ENCODE assay signal across 11 cellular contexts in the genomic region with DNA sequence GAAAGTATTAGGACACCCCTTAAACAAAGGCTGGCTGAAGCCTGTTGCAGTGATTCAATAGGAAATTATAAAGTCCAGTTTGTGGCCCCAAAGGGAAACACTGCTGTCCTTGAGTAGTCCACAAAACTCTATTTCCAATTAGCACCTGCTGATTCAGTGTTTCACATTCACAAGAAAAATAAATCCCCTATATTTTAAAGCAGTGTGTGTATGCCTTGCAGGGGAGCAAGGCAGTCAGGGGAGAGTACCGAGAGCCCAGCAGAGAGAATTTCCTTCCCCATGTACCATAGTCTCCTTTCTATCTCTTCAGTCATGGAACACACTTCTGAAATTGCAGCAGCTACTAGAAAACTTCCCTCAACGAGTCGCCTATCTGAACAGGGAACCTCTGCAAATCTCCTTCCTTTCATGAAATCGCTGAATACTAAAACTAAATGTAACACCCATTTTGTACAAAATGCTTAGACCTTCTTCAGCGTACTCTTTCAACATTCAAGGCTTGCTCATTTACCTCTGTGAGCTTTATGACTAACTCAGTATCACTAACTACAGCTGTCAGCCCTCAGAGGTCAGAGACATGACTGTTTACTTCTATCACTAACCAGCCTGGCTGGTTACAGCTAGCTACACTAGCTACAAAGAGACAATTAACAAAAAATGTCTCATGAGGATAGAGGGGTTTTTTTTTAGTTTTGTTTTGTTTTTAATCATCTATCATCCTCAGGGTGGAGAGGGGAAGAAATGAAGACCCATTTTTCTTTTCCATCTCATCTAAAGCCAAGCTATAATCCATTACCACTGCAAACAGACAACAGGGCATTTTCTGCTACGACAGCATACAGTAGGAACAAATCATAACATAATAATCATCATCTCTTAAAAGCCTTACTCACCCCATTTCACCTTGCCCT.
DNase-seq lines count a peak whose midpoint lies in the region; ATAC-seq and TF ChIP-seq lines count a peak whose summit lies in the region.
"Had no signal": no experiment of that assay in that cellular context is flagged by ENCODE, and none has a peak within 500 bp of the region (broad histone marks: within the 10 kb centered on the region; RNA-seq: fewer than 3 reads in every experiment).

No MANE protein-coding gene starts in this region.

- no peaks in the 10 kb centered on the region for H3K9me3 ChIP-seq in PC-9 (ENCODE audit: insufficient read depth, low read depth)

- H3K9me2 ChIP-seq in PC-9 (ENCODE audit: insufficient read depth), result no peaks in the 10 kb centered on the region

- H3K27ac Mint-ChIP-seq in activated T-helper 17 cell treated with anti-CD3 and anti-CD28 coated beads, Interleukin-2, amount 50 U/mL, for 72 hours, result no peak overlapping the region
- H3K27ac Mint-ChIP-seq in CD14-positive monocyte, result no peak overlapping the region

- POLR2A ChIA-PET in GM10248 (lab: Yijun Ruan, JAX) (no interaction called here), PC-9 (lab: Charles Lee; ENCODE audit: unreplicated experiment) (no interaction called here)

- no peak for TF ChIP-seq CTCF in GM10248 (IDR thresholded peaks at IDR 0.05; ENCODE audit: control extremely low read depth, extremely low read depth, low read depth, missing control alignments)
- no peak for TF ChIP-seq CTCF in CD14-positive monocyte (IDR thresholded peaks at IDR 0.05)
- TF ChIP-seq CTCF in PC-9 (conservative IDR thresholded peaks at IDR 0.05), result no peak

- no peaks in the 10 kb centered on the region for H3F3A ChIP-seq in PC-9 (ENCODE audit: insufficient read depth, low read depth)

- H3K27ac ChIP-seq in PC-9, result no peak overlapping the region

- no peaks in the 10 kb centered on the region for H3K36me3 ChIP-seq in PC-9 (ENCODE audit: low read depth)

- no peaks in the 10 kb centered on the region for H3K79me2 ChIP-seq in PC-9 (ENCODE audit: low read depth)

- no peak overlapping the region for H2AFZ ChIP-seq in PC-9

- intact Hi-C loops in CD14-positive monocyte (cut with micrococcal nuclease) (no loop called here), PC-9 (cut with micrococcal nuclease; ENCODE audit: unreplicated experiment) (no loop called here)

- H3K27me3 Mint-ChIP-seq in activated T-helper 17 cell treated with anti-CD3 and anti-CD28 coated beads, Interleukin-2, amount 50 U/mL, for 72 hours, result peaks cover 23% of the 10 kb centered on the region
- peaks cover 7 to 12% (median 8%) of the 10 kb centered on the region in 3 donors for H3K27me3 Mint-ChIP-seq in CD14-positive monocyte (ENCODE audit: low read depth in 3 of 3)

- CTCF ChIA-PET in GM10248 (lab: Yijun Ruan, JAX) (interaction anchor here (0.8 to 3.3 kb wide), 6 partner anchors 10 to 196 kb away, joined by 3 to 10 read pairs (median 5); no protein-coding TSS in a partner anchor), PC-9 (lab: Charles Lee) (no interaction called here)

- no peak overlapping the region for H3K4me3 ChIP-seq in PC-9
- H3K4me3 ChIP-seq: K562 had no signal

- H3K4me3 Mint-ChIP-seq in activated T-helper 17 cell treated with anti-CD3 and anti-CD28 coated beads, Interleukin-2, amount 50 U/mL, for 72 hours, result no peak overlapping the region
- no peak overlapping the region for H3K4me3 Mint-ChIP-seq in CD14-positive monocyte

- peak; percentile 77 for ATAC-seq in GM19397 (IDR thresholded peaks at IDR 0.05; ENCODE audit: unreplicated experiment)
- ATAC-seq in HG03045 (IDR thresholded peaks at IDR 0.05; ENCODE audit: unreplicated experiment), result peak; percentile 73
- ATAC-seq in activated T-helper 17 cell treated with anti-CD3 and anti-CD28 coated beads, Interleukin-2, amount 50 U/mL, for 72 hours (replicated peaks), result peak; percentile 71
- ATAC-seq: K562 had no signal

- H4K20me1 ChIP-seq in PC-9 (ENCODE audit: insufficient read depth), result no peaks in the 10 kb centered on the region

- H3K4me1 ChIP-seq in PC-9 (replicated peaks; ENCODE audit: insufficient read depth), result no peaks in the 10 kb centered on the region

- H3K27me3 ChIP-seq in PC-9 (ENCODE audit: insufficient read depth, low read depth), result peaks cover 56% of the 10 kb centered on the region; the same call in 1 of the 2 replicates

- no TSS peak for BruUV-seq in PC-9 (replicated peaks; lab: Mats Ljungman, UMichigan)

- H3K4me2 ChIP-seq in PC-9, result no peak overlapping the region

- no peaks in the 10 kb centered on the region for H3K36me3 Mint-ChIP-seq in activated T-helper 17 cell treated with anti-CD3 and anti-CD28 coated beads, Interleukin-2, amount 50 U/mL, for 72 hours (ENCODE audit: low read depth)
- H3K36me3 Mint-ChIP-seq in CD14-positive monocyte, result no peaks in the 10 kb centered on the region

- DNase-seq in GM10248 (ENCODE audit: extremely low spot score) (peak; percentile 13), hippocampal formation (lab: John Stamatoyannopoulos, UW) (no peak), CD14-positive monocyte (ENCODE audit: low spot score) (no peak), NCI-H345 (lab: John Stamatoyannopoulos, UW) (no peak), PC-9 (no peak)
- DNase-seq: activated CD8-positive, alpha-beta memory T cell treated with anti-CD3 and anti-CD28 coated beads, Interleukin-2, amount 50 U/mL, for 48 hours; effector memory CD4-positive, alpha-beta T cell had no signal

- H3K9me3 Mint-ChIP-seq in activated T-helper 17 cell treated with anti-CD3 and anti-CD28 coated beads, Interleukin-2, amount 50 U/mL, for 72 hours, result no peaks in the 10 kb centered on the region
- H3K9me3 Mint-ChIP-seq in CD14-positive monocyte, result no peaks in the 10 kb centered on the region

- H3K4me1 Mint-ChIP-seq in activated T-helper 17 cell treated with anti-CD3 and anti-CD28 coated beads, Interleukin-2, amount 50 U/mL, for 72 hours, result no peaks in the 10 kb centered on the region
- no peaks in the 10 kb centered on the region for H3K4me1 Mint-ChIP-seq in CD14-positive monocyte
